Comparison of ENCODE assay signal across 29 cellular contexts in genomic region chr3:8929860-8930259, GRCh38.
"Had no signal": no experiment of that assay in that cellular context is flagged by ENCODE, and none has a peak within 500 bp of the region (broad histone marks: within the 10 kb centered on the region; RNA-seq: fewer than 3 reads in every experiment).

No MANE protein-coding gene starts in this region.

- H3K9me3 ChIP-seq: stomach, suprapubic skin, testis, thoracic aorta, thyroid gland, tibial artery, tibial nerve, transverse colon, upper lobe of left lung, upper lobe of right lung, uterus, vagina had no signal

- H3K4me3 Mint-ChIP-seq: stimulated activated effector memory CD8-positive, alpha-beta T cell treated with anti-CD3 and anti-CD28 coated beads, Interleukin-12 subunit alpha, Interleukin-12 subunit beta, amount 100 ng/mL, for 72 hours; stimulated activated memory B cell treated with anti-CD40 and anti-IgM and Interleukin-4, amounts not matched to agents 10 μg/mL and 1 μg/mL and 100 μg/mL, for 72 hours; stimulated activated naive B cell treated with anti-CD40 and anti-IgM and Interleukin-4, amounts not matched to agents 10 μg/mL and 1 μg/mL and 100 μg/mL, for 72 hours; stimulated activated naive CD8-positive, alpha-beta T cell treated with anti-CD3 and anti-CD28 coated beads, Interleukin-15, amount 100 ng/mL, for 72 hours; stimulated activated naive CD8-positive, alpha-beta T cell treated with anti-CD3 and anti-CD28 coated beads, Interleukin-15, Interleukin-2, amounts not matched to agents 100 ng/mL and 50 ng/mL, for 24 hours; type B pancreatic cell had no signal

- H3K4me1 Mint-ChIP-seq: stimulated activated effector memory CD8-positive, alpha-beta T cell treated with anti-CD3 and anti-CD28 coated beads, Interleukin-12 subunit alpha, Interleukin-12 subunit beta, amount 100 ng/mL, for 72 hours; stimulated activated memory B cell treated with anti-CD40 and anti-IgM and Interleukin-4, amounts not matched to agents 10 μg/mL and 1 μg/mL and 100 μg/mL, for 72 hours; stimulated activated naive B cell treated with anti-CD40 and anti-IgM and Interleukin-4, amounts not matched to agents 10 μg/mL and 1 μg/mL and 100 μg/mL, for 72 hours; stimulated activated naive CD8-positive, alpha-beta T cell treated with anti-CD3 and anti-CD28 coated beads, Interleukin-15, amount 100 ng/mL, for 72 hours had no signal

- H3K4me1 ChIP-seq: stomach, suprapubic skin, testis, thyroid gland, tibial artery, tibial nerve, upper lobe of left lung, upper lobe of right lung, uterus, vagina had no signal

- H3K27ac Mint-ChIP-seq: stimulated activated effector memory CD8-positive, alpha-beta T cell treated with anti-CD3 and anti-CD28 coated beads, Interleukin-12 subunit alpha, Interleukin-12 subunit beta, amount 100 ng/mL, for 72 hours; stimulated activated memory B cell treated with anti-CD40 and anti-IgM and Interleukin-4, amounts not matched to agents 10 μg/mL and 1 μg/mL and 100 μg/mL, for 72 hours; stimulated activated naive B cell treated with anti-CD40 and anti-IgM and Interleukin-4, amounts not matched to agents 10 μg/mL and 1 μg/mL and 100 μg/mL, for 72 hours; stimulated activated naive CD8-positive, alpha-beta T cell treated with anti-CD3 and anti-CD28 coated beads, Interleukin-15, amount 100 ng/mL, for 72 hours; stimulated activated naive CD8-positive, alpha-beta T cell treated with anti-CD3 and anti-CD28 coated beads, Interleukin-15, Interleukin-2, amounts not matched to agents 100 ng/mL and 50 ng/mL, for 24 hours; type B pancreatic cell had no signal

- FAIRE-seq: urothelium cell line had no signal

- H3K27ac ChIP-seq: stomach, suprapubic skin, testis, thoracic aorta, thyroid gland, tibial artery, tibial nerve, transverse colon, upper lobe of left lung, upper lobe of right lung, uterus, vagina had no signal

- H3K27me3 ChIP-seq: stomach, suprapubic skin, testis, thyroid gland, tibial artery, tibial nerve, transverse colon, upper lobe of left lung, upper lobe of right lung, uterus, vagina had no signal

- H3K36me3 ChIP-seq: thoracic aorta, thyroid gland, tibial artery, tibial nerve, transverse colon, upper lobe of left lung, upper lobe of right lung, uterus, vagina had no signal

- H3K9me3 Mint-ChIP-seq: stimulated activated memory B cell treated with anti-CD40 and anti-IgM and Interleukin-4, amounts not matched to agents 10 μg/mL and 1 μg/mL and 100 μg/mL, for 72 hours; stimulated activated naive CD8-positive, alpha-beta T cell treated with anti-CD3 and anti-CD28 coated beads, Interleukin-15, amount 100 ng/mL, for 72 hours; stimulated activated naive CD8-positive, alpha-beta T cell treated with anti-CD3 and anti-CD28 coated beads, Interleukin-15, Interleukin-2, amounts not matched to agents 100 ng/mL and 50 ng/mL, for 24 hours; type B pancreatic cell had no signal

- H3K27me3 Mint-ChIP-seq: stimulated activated memory B cell treated with anti-CD40 and anti-IgM and Interleukin-4, amounts not matched to agents 10 μg/mL and 1 μg/mL and 100 μg/mL, for 72 hours; stimulated activated naive B cell treated with anti-CD40 and anti-IgM and Interleukin-4, amounts not matched to agents 10 μg/mL and 1 μg/mL and 100 μg/mL, for 72 hours; stimulated activated naive CD8-positive, alpha-beta T cell treated with anti-CD3 and anti-CD28 coated beads, Interleukin-15, amount 100 ng/mL, for 72 hours; stimulated activated naive CD8-positive, alpha-beta T cell treated with anti-CD3 and anti-CD28 coated beads, Interleukin-15, Interleukin-2, amounts not matched to agents 100 ng/mL and 50 ng/mL, for 24 hours; type B pancreatic cell had no signal

- H3K4me3 ChIP-seq: stomach, suprapubic skin, testis, thoracic aorta, thyroid gland, tibial artery, tibial nerve, transverse colon, upper lobe of left lung, upper lobe of right lung, uterus, vagina had no signal

- ATAC-seq: stimulated activated effector memory CD8-positive, alpha-beta T cell treated with anti-CD3 and anti-CD28 coated beads, Interleukin-12 subunit alpha, Interleukin-12 subunit beta, amount 100 ng/mL, for 72 hours; stimulated activated memory B cell treated with anti-CD40 and anti-IgM and Interleukin-4, amounts not matched to agents 10 μg/mL and 1 μg/mL and 100 μg/mL, for 72 hours; stimulated activated naive B cell treated with anti-CD40 and anti-IgM and Interleukin-4, amounts not matched to agents 10 μg/mL and 1 μg/mL and 100 μg/mL, for 72 hours; stimulated activated naive CD8-positive, alpha-beta T cell treated with anti-CD3 and anti-CD28 coated beads, Interleukin-15, amount 100 ng/mL, for 72 hours; stimulated activated naive CD8-positive, alpha-beta T cell treated with anti-CD3 and anti-CD28 coated beads, Interleukin-15, Interleukin-2, amounts not matched to agents 100 U/mL and 50 U/mL, for 24 hours; upper lobe of right lung had no signal

- DNase-seq: stimulated activated CD4-positive, alpha-beta T cell treated with anti-CD3 and anti-CD28 coated beads, Interleukin-2, amount 100 ng/mL, for 48 hours; stimulated activated CD4-positive, alpha-beta T cell treated with anti-CD3 and anti-CD28 coated beads, Interleukin-4, amount 100 ng/mL, for 1 hour; stimulated activated CD4-positive, alpha-beta T cell treated with anti-CD3 and anti-CD28 coated beads, Interleukin-4, amount 100 ng/mL, for 24 hours; stimulated activated CD4-positive, alpha-beta T cell treated with anti-CD3 and anti-CD28 coated beads, Interleukin-4, amount 100 ng/mL, for 4 hours; stimulated activated CD8-positive, alpha-beta memory T cell treated with anti-CD3 and anti-CD28 coated beads, Interleukin-4, amount 100 ng/mL, for 48 hours; stimulated activated naive B cell treated with anti-CD40 and anti-IgM and Interleukin-4, amounts not matched to agents 10 μg/mL and 1 μg/mL and 100 μg/mL, for 72 hours; stimulated activated naive CD4-positive, alpha-beta T cell; stimulated activated naive CD4-positive, alpha-beta T cell treated with Interleukin-2 at 50 U/mL for 16 hours; stimulated activated naive CD8-positive, alpha-beta T cell treated with anti-CD3 and anti-CD28 coated beads, Interleukin-15, amount 100 ng/mL, for 72 hours; stimulated activated naive CD8-positive, alpha-beta T cell treated with anti-CD3 and anti-CD28 coated beads, Interleukin-15, Interleukin-2, amounts not matched to agents 100 U/mL and 50 U/mL, for 24 hours; stomach; substantia nigra; testis; thyroid gland; tibial artery; transverse colon; trophoblast cell; upper lobe of left lung; upper lobe of right lung; uterus had no signal
